ENCODE assay signal across 33 cellular contexts in the genomic region with DNA sequence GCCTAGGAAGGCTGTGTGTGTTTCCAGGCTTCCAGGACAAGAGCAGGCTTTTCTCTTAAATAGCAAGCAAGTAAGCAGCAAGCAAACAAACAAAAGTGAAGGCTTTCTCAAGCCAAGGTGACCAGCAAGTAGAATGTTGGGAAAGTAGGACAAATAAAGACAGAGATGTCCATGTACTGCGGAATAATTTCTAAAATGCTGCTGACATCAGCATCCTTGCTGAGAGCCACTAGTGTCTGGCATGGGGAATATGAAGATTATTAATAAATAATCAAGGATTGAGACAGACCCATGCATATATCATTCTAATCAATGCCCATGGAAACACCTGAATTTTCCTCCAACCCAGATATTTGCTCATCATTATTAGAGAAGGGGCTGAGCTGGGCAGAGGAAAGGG.
"Had no signal": no experiment of that assay in that cellular context is flagged by ENCODE, and none has a peak within 500 bp of the region (broad histone marks: within the 10 kb centered on the region; RNA-seq: fewer than 3 reads in every experiment).

No MANE protein-coding gene starts in this region.

- H3K4me3 Mint-ChIP-seq: activated B cell treated with CpG ODN at 0.5 μM for 24 hours; activated CD8-positive, alpha-beta T cell treated with anti-CD3 and anti-CD28 coated beads for 36 hours; activated naive CD4-positive, alpha-beta T cell treated with anti-CD3 and anti-CD28 coated beads for 36 hours; activated naive CD4-positive, alpha-beta T cell treated with anti-CD3 and anti-CD28 coated beads, Interleukin-2, amount 50 U/mL, for 24 hours; activated naive CD8-positive, alpha-beta T cell treated with anti-CD3 and anti-CD28 coated beads for 36 hours; activated naive CD8-positive, alpha-beta T cell treated with anti-CD3 and anti-CD28 coated beads, Interleukin-2, amount 50 U/mL, for 24 hours; activated T-cell treated with anti-CD3 and anti-CD28 coated beads, Interleukin-2, amount 50 U/mL, for 4 hours; activated T-helper 17 cell treated with anti-CD3 and anti-CD28 coated beads, Interleukin-2, amount 50 U/mL, for 72 hours; T-helper 17 cell; T-helper 2 cell treated with Interferon-gamma antibody and Interleukin-4, amounts not matched to agents 5 μg/mL and 100 μg/mL, for 36 hours had no signal

- H3K4me1 Mint-ChIP-seq: activated B cell treated with CpG ODN at 0.5 μM for 24 hours; activated naive CD4-positive, alpha-beta T cell treated with anti-CD3 and anti-CD28 coated beads, Interleukin-2, amount 50 U/mL, for 24 hours; activated naive CD8-positive, alpha-beta T cell treated with anti-CD3 and anti-CD28 coated beads, Interleukin-2, amount 50 U/mL, for 24 hours; activated T-helper 17 cell treated with anti-CD3 and anti-CD28 coated beads, Interleukin-2, amount 50 U/mL, for 72 hours had no signal

- H3K27me3 ChIP-seq: adrenal gland, body of pancreas, esophagus squamous epithelium, gastroesophageal sphincter had no signal

- H3K27ac Mint-ChIP-seq: activated B cell treated with CpG ODN at 0.5 μM for 24 hours; activated CD8-positive, alpha-beta T cell treated with anti-CD3 and anti-CD28 coated beads for 36 hours; activated naive CD4-positive, alpha-beta T cell treated with anti-CD3 and anti-CD28 coated beads for 36 hours; activated naive CD8-positive, alpha-beta T cell treated with anti-CD3 and anti-CD28 coated beads for 36 hours; activated naive CD8-positive, alpha-beta T cell treated with anti-CD3 and anti-CD28 coated beads, Interleukin-2, amount 50 U/mL, for 24 hours; activated T-helper 17 cell treated with anti-CD3 and anti-CD28 coated beads, Interleukin-2, amount 50 U/mL, for 72 hours; T-helper 17 cell had no signal

- FAIRE-seq: colon, endometrium, endothelial cell of umbilical vein had no signal

- DNase-seq: activated B cell treated with CpG ODN at 0.5 μM for 24 hours; activated CD4-positive, alpha-beta T cell treated with anti-CD3 and anti-CD28 coated beads for 48 hours; activated CD4-positive, alpha-beta T cell treated with anti-CD3 and anti-CD28 coated beads, Interleukin-2, amount 50 U/mL, for 1 hour; activated CD4-positive, alpha-beta T cell treated with anti-CD3 and anti-CD28 coated beads, Interleukin-2, amount 50 U/mL, for 48 hours; activated CD8-positive, alpha-beta memory T cell treated with anti-CD3 and anti-CD28 coated beads for 24 hours; activated CD8-positive, alpha-beta T cell treated with anti-CD3 and anti-CD28 coated beads for 36 hours; activated effector memory CD4-positive, alpha-beta T cell treated with anti-CD3 and anti-CD28 coated beads, Interleukin-2, amount 50 U/mL, for 16 hours; activated naive CD4-positive, alpha-beta T cell treated with anti-CD3 and anti-CD28 coated beads for 36 hours; activated naive CD8-positive, alpha-beta T cell treated with anti-CD3 and anti-CD28 coated beads for 36 hours; activated naive CD8-positive, alpha-beta T cell treated with anti-CD3 and anti-CD28 coated beads, Interleukin-2, amount 50 U/mL, for 24 hours; activated T-cell treated with anti-CD3 and anti-CD28 coated beads, Interleukin-2, amount 50 U/mL, for 4 hours; adrenal gland; amygdala; aorta; body of pancreas; caudate nucleus; cortex of kidney; effector CD8-positive, alpha-beta T cell; esophagus squamous epithelium; foreskin melanocyte; T-helper 1 cell; T-helper 17 cell; T1000; WERI-Rb-1 had no signal

- H3K4me3 ChIP-seq: adrenal gland, body of pancreas, esophagus squamous epithelium, gastroesophageal sphincter had no signal

- ATAC-seq: activated CD4-positive, CD25-positive, alpha-beta regulatory T cell treated with anti-CD3 and anti-CD28 coated beads, Interleukin-2, amount 50 U/mL, for 24 hours; activated CD8-positive, alpha-beta T cell treated with anti-CD3 and anti-CD28 coated beads for 36 hours; activated naive CD8-positive, alpha-beta T cell treated with anti-CD3 and anti-CD28 coated beads, Interleukin-2, amount 50 U/mL, for 24 hours; activated T-cell treated with anti-CD3 and anti-CD28 coated beads, Interleukin-2, amount 50 U/mL, for 4 hours; activated T-helper 17 cell treated with anti-CD3 and anti-CD28 coated beads, Interleukin-2, amount 50 U/mL, for 72 hours; body of pancreas; gastroesophageal sphincter; T-helper 17 cell had no signal

- H3K9me3 ChIP-seq: adrenal gland, body of pancreas, esophagus squamous epithelium, gastroesophageal sphincter had no signal

- H3K36me3 Mint-ChIP-seq: activated naive CD4-positive, alpha-beta T cell treated with anti-CD3 and anti-CD28 coated beads, Interleukin-2, amount 50 U/mL, for 24 hours; activated naive CD8-positive, alpha-beta T cell treated with anti-CD3 and anti-CD28 coated beads for 36 hours had no signal

- H3K9me3 Mint-ChIP-seq: activated B cell treated with CpG ODN at 0.5 μM for 24 hours; activated CD8-positive, alpha-beta T cell treated with anti-CD3 and anti-CD28 coated beads for 36 hours; activated naive CD4-positive, alpha-beta T cell treated with anti-CD3 and anti-CD28 coated beads for 36 hours; activated naive CD4-positive, alpha-beta T cell treated with anti-CD3 and anti-CD28 coated beads, Interleukin-2, amount 50 U/mL, for 24 hours; activated naive CD8-positive, alpha-beta T cell treated with anti-CD3 and anti-CD28 coated beads for 36 hours; activated naive CD8-positive, alpha-beta T cell treated with anti-CD3 and anti-CD28 coated beads, Interleukin-2, amount 50 U/mL, for 24 hours; activated T-cell treated with anti-CD3 and anti-CD28 coated beads, Interleukin-2, amount 50 U/mL, for 4 hours; activated T-helper 17 cell treated with anti-CD3 and anti-CD28 coated beads, Interleukin-2, amount 50 U/mL, for 72 hours; T-helper 2 cell treated with Interferon-gamma antibody and Interleukin-4, amounts not matched to agents 5 μg/mL and 100 μg/mL, for 36 hours had no signal

- H3K36me3 ChIP-seq: adrenal gland, esophagus squamous epithelium, gastroesophageal sphincter, WERI-Rb-1 had no signal

- H3K27ac ChIP-seq: adrenal gland, body of pancreas, epithelial cell of prostate, esophagus squamous epithelium, gastroesophageal sphincter, WERI-Rb-1 had no signal
